Comparison of ENCODE assay signal across 8 cellular contexts in genomic region chr3:75434276-75434936, GRCh38.
A peak's percentile ranks its signal among the peaks of the same experiment; 100 is the strongest.
DNase-seq lines count a peak whose midpoint lies in the region; ATAC-seq and TF ChIP-seq lines count a peak whose summit lies in the region.
"Not testable (repeated sequence)": the region's sequence is repeated elsewhere in the genome, so short reads cannot be mapped to it uniquely, and the experiment has no call there.

No MANE protein-coding gene starts in this region.

- peaks cover 14% of the 10 kb centered on the region for H3K36me3 Mint-ChIP-seq in activated CD4-positive, alpha-beta memory T cell treated with anti-CD3 and anti-CD28 coated beads for 36 hours
- peaks cover 0 to 22% (median 0%) of the 10 kb centered on the region in 3 donors for H3K36me3 Mint-ChIP-seq in naive thymus-derived CD8-positive, alpha-beta T cell
- not testable (repeated sequence) for H3K36me3 Mint-ChIP-seq in stimulated activated memory B cell treated with anti-CD40 and anti-IgM and Interleukin-4, amounts not matched to agents 10 μg/mL and 1 μg/mL and 100 μg/mL, for 72 hours

- H3K9ac ChIP-seq in BLaER1 treated with 17β-estradiol and CSF1 and Interleukin-3, amounts not matched to agents 10 nM and 100 nM = peak overlapping the region; percentile 79 to 93 (median 87)

- H3K4me1 Mint-ChIP-seq in activated CD4-positive, alpha-beta memory T cell treated with anti-CD3 and anti-CD28 coated beads for 36 hours (ENCODE audit: low read depth) = peaks cover 19% of the 10 kb centered on the region
- peaks cover 0 to 18% (median 12%) of the 10 kb centered on the region in 4 donors for H3K4me1 Mint-ChIP-seq in naive thymus-derived CD8-positive, alpha-beta T cell
- H3K4me1 Mint-ChIP-seq in stimulated activated memory B cell treated with anti-CD40 and anti-IgM and Interleukin-4, amounts not matched to agents 10 μg/mL and 1 μg/mL and 100 μg/mL, for 72 hours = not testable (repeated sequence)

- not testable (repeated sequence) for H3K9me3 ChIP-seq in BLaER1 treated with 17β-estradiol and CSF1 and Interleukin-3, amounts not matched to agents 10 nM and 100 nM (replicated peaks in 1 of 11); OCI-LY7 (ENCODE audit: low read length); heart right ventricle

- H3K4me2 ChIP-seq in BLaER1 treated with 17β-estradiol and CSF1 and Interleukin-3, amounts not matched to agents 10 nM and 100 nM = peak overlapping the region; percentile 71 to 90 (median 83)
- H3K4me2 ChIP-seq in OCI-LY7 (ENCODE audit: low read length) = peak overlapping the region; percentile 67

- CTCF ChIA-PET in OCI-LY7 (lab: Charles Lee; ENCODE audit: unreplicated experiment) = not testable (repeated sequence)
- CTCF ChIA-PET in activated CD4-positive, alpha-beta memory T cell treated with anti-CD3 and anti-CD28 coated beads for 36 hours (lab: Charles Lee) = interaction anchor here (0.6 kb wide), 1 partner anchor 32 kb away, joined by 3 read pairs; no protein-coding TSS in a partner anchor

- H3K79me2 ChIP-seq in OCI-LY7 (ENCODE audit: insufficient read depth, low read depth, low read length) = not testable (repeated sequence)

- peak overlapping the region; percentile 69 to 86 (median 77) for H3K4me3 ChIP-seq in BLaER1 treated with 17β-estradiol and CSF1 and Interleukin-3, amounts not matched to agents 10 nM and 100 nM
- peak overlapping the region; percentile 79 for H3K4me3 ChIP-seq in OCI-LY7 (ENCODE audit: low read depth, low read length, poor library complexity, severe bottlenecking)
- H3K4me3 ChIP-seq in heart right ventricle = peak overlapping the region; percentile 64 to 92 (median 82)

- not testable (repeated sequence) for TF ChIP-seq CTCF in OCI-LY7 (conservative IDR thresholded peaks at IDR 0.05; ENCODE audit: low read length); heart right ventricle (IDR thresholded peaks at IDR 0.05)

- not testable (repeated sequence) for H3K27me3 Mint-ChIP-seq in activated CD4-positive, alpha-beta memory T cell treated with anti-CD3 and anti-CD28 coated beads for 36 hours; naive thymus-derived CD8-positive, alpha-beta T cell; stimulated activated memory B cell treated with anti-CD40 and anti-IgM and Interleukin-4, amounts not matched to agents 10 μg/mL and 1 μg/mL and 100 μg/mL, for 72 hours

- not testable (repeated sequence) for H3K9me2 ChIP-seq in OCI-LY7 (ENCODE audit: insufficient read depth, low read length)

- peaks cover 0 to 28% (median 4%) of the 10 kb centered on the region in 11 experiments; a peak in 6 of 22 replicates for H3K36me3 ChIP-seq in BLaER1 treated with 17β-estradiol and CSF1 and Interleukin-3, amounts not matched to agents 10 nM and 100 nM
- H3K36me3 ChIP-seq in OCI-LY7 (ENCODE audit: insufficient read depth, low read length) = not testable (repeated sequence)
- H3K36me3 ChIP-seq in heart right ventricle = peaks cover 0 to 19% (median 0%) of the 10 kb centered on the region in 9 donors

- H3K4me3 Mint-ChIP-seq in activated CD4-positive, alpha-beta memory T cell treated with anti-CD3 and anti-CD28 coated beads for 36 hours = peak overlapping the region; percentile 93
- H3K4me3 Mint-ChIP-seq in naive thymus-derived CD8-positive, alpha-beta T cell = peak overlapping the region; percentile 82 to 100 (median 98)
- peak overlapping the region; percentile 93 for H3K4me3 Mint-ChIP-seq in stimulated activated memory B cell treated with anti-CD40 and anti-IgM and Interleukin-4, amounts not matched to agents 10 μg/mL and 1 μg/mL and 100 μg/mL, for 72 hours

- H3K27me3 ChIP-seq in BLaER1 treated with 17β-estradiol and CSF1 and Interleukin-3, amounts not matched to agents 10 nM and 100 nM; heart right ventricle: not testable (repeated sequence)

- H4K20me1 ChIP-seq in BLaER1 treated with 17β-estradiol and CSF1 and Interleukin-3, amounts not matched to agents 10 nM and 100 nM = peaks cover 0 to 16% (median 5%) of the 10 kb centered on the region in 11 experiments; a peak in 8 of 22 replicates
- H4K20me1 ChIP-seq in OCI-LY7 (ENCODE audit: insufficient read depth, low read length) = not testable (repeated sequence)

- H3K4me1 ChIP-seq in BLaER1 treated with 17β-estradiol and CSF1 and Interleukin-3, amounts not matched to agents 10 nM and 100 nM = peaks cover 13 to 39% (median 31%) of the 10 kb centered on the region in 10 experiments
- H3K4me1 ChIP-seq in OCI-LY7 (ENCODE audit: insufficient read depth, low read length, poor library complexity, severe bottlenecking) = not testable (repeated sequence)
- peaks cover 0 to 33% (median 24%) of the 10 kb centered on the region in 9 donors for H3K4me1 ChIP-seq in heart right ventricle

- H3K27ac Mint-ChIP-seq in activated CD4-positive, alpha-beta memory T cell treated with anti-CD3 and anti-CD28 coated beads for 36 hours = peak overlapping the region; percentile 75
- H3K27ac Mint-ChIP-seq in naive thymus-derived CD8-positive, alpha-beta T cell = peak overlapping the region; percentile 71 to 99 (median 90)
- peak overlapping the region; percentile 87 for H3K27ac Mint-ChIP-seq in stimulated activated memory B cell treated with anti-CD40 and anti-IgM and Interleukin-4, amounts not matched to agents 10 μg/mL and 1 μg/mL and 100 μg/mL, for 72 hours

- H3K9me3 Mint-ChIP-seq in activated CD4-positive, alpha-beta memory T cell treated with anti-CD3 and anti-CD28 coated beads for 36 hours; naive thymus-derived CD8-positive, alpha-beta T cell; stimulated activated memory B cell treated with anti-CD40 and anti-IgM and Interleukin-4, amounts not matched to agents 10 μg/mL and 1 μg/mL and 100 μg/mL, for 72 hours: not testable (repeated sequence)

- H2AFZ ChIP-seq in OCI-LY7 (ENCODE audit: low read length) = peak overlapping the region; percentile 46; the same call in 1 of the 2 replicates

- DNase-seq in OCI-LY7 (ENCODE audit: low spot score) (peak; percentile 41), caudate nucleus (lab: John Stamatoyannopoulos, UW) (peak in 35 of 61 donors; percentile 4 to 74 (median 39)), heart right ventricle (peak in 1 of 2 donors; percentile 13)
- DNase-seq in activated CD4-positive, alpha-beta memory T cell treated with anti-CD3 and anti-CD28 coated beads for 36 hours = peak; percentile 35
- peak in 6 of 10 donors; percentile 6 to 62 (median 13) for DNase-seq in naive thymus-derived CD8-positive, alpha-beta T cell

- peak overlapping the region; percentile 38 to 94 (median 87) for H3K27ac ChIP-seq in BLaER1 treated with 17β-estradiol and CSF1 and Interleukin-3, amounts not matched to agents 10 nM and 100 nM
- H3K27ac ChIP-seq in OCI-LY7 (ENCODE audit: low read depth, low read length, poor library complexity, severe bottlenecking) (peak overlapping the region; percentile 46), caudate nucleus (ENCODE audit: low read depth, low read length) (peak overlapping the region; percentile 87), heart right ventricle (peak overlapping the region; percentile 32 to 95 (median 86))

- intact Hi-C loops in OCI-LY7 (cut with micrococcal nuclease; ENCODE audit: unreplicated experiment) = not testable (repeated sequence)
- intact Hi-C loops in activated CD4-positive, alpha-beta memory T cell treated with anti-CD3 and anti-CD28 coated beads for 36 hours (cut with micrococcal nuclease) = loop anchor here (10.0 kb wide), 1 partner anchor 210 kb away; no protein-coding TSS in a partner anchor
- intact Hi-C loops in heart right ventricle (cut with DNase I) = loop anchor here in 1 of 10 donors (10.0 kb wide), 1 partner anchor 210 kb away; no protein-coding TSS in a partner anchor

- POLR2A ChIA-PET in OCI-LY7 (lab: Charles Lee); activated CD4-positive, alpha-beta memory T cell treated with anti-CD3 and anti-CD28 coated beads for 36 hours (lab: Charles Lee); naive thymus-derived CD8-positive, alpha-beta T cell (lab: Charles Lee): not testable (repeated sequence)

- ATAC-seq in HG02852 (IDR thresholded peaks at IDR 0.05; ENCODE audit: unreplicated experiment) = peak; percentile 4
- ATAC-seq in heart right ventricle; naive thymus-derived CD8-positive, alpha-beta T cell; stimulated activated memory B cell treated with anti-CD40 and anti-IgM and Interleukin-4, amounts not matched to agents 10 μg/mL and 1 μg/mL and 100 μg/mL, for 72 hours: not testable (repeated sequence)

- not testable (repeated sequence) for BruUV-seq in OCI-LY7 (replicated peaks; lab: Mats Ljungman, UMichigan)

- 1 to 4% methylated on average over 33 to 35 of the region's 35 CpGs for WGBS in heart right ventricle, 2 donors
